25 cellular contexts compared by ENCODE assay signal in the genomic region with DNA sequence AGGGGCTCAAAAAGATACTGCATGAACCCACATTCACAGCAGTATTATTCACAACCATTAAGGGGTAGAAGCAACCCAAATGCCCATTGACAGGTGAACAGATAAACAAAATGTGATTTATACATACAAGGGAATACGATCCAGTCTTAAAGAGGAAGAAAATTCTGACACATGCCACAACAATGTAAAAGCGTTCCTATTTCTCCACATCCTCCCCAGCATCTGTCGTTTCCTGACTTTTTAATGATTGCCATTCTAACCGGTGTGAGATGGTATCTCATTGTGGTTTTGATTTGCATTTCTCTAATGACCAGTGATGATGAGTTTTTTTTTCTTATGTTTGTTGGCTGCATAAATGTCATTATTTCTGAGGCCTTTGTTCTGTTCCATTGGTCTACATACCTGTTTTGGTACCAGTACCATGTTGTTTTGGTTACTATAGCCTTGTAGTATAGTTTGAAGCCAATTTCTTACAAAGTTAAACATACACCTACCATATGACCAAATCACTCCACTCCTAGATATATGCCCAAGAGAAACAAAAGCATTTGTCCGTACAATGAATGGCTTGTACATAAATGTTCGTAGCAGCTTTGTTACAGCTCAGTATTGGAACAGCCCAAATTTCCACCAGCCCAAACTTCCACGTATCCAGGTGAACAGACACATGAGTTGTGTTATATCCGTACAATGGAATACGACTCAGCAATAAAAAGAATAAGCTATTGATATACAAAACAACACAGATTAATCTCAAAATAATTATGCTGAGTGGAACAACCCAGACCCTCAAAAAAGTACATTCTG.
DNase-seq lines count a peak whose midpoint lies in the region; ATAC-seq, FAIRE-seq and TF ChIP-seq lines count a peak whose summit lies in the region.
"Had no signal": no experiment of that assay in that cellular context is flagged by ENCODE, and none has a peak within 500 bp of the region (broad histone marks: within the 10 kb centered on the region; RNA-seq: fewer than 3 reads in every experiment).

No MANE protein-coding gene starts in this region.

- DNase-seq in CD14-positive monocyte (ENCODE audit: low spot score) (no peak), H54 (ENCODE audit: insufficient read length, low spot score) (no peak), NB4 (ENCODE audit: low read depth) (peak; percentile 57), dermis blood vessel endothelial cell (peak; percentile 4), head of caudate nucleus (no peak)
- no peak for DNase-seq in activated CD8-positive, alpha-beta memory T cell treated with anti-CD3 and anti-CD28 coated beads for 24 hours
- no peak for DNase-seq in stimulated activated naive CD8-positive, alpha-beta T cell treated with anti-CD3 and anti-CD28 coated beads, Interleukin-15, amount 100 ng/mL, for 72 hours
- DNase-seq: activated CD8-positive, alpha-beta T cell treated with anti-CD3 and anti-CD28 coated beads for 36 hours; activated naive CD4-positive, alpha-beta T cell treated with anti-CD3 and anti-CD28 coated beads for 36 hours; activated T-cell treated with anti-CD3 and anti-CD28 coated beads, Interleukin-2, amount 50 U/mL, for 24 hours; foreskin melanocyte; kidney glomerular epithelial cell; NCI-H187 treated with DMSO at 0.1 percent for 48 hours; NCI-H2227 treated with DMSO at 0.1 percent for 48 hours; NCI-H774; nephron progenitor cell; PC-3; transverse colon had no signal

- TF ChIP-seq EP300 in gastroesophageal sphincter (IDR thresholded peaks at IDR 0.05): no peak

- ATAC-seq in stimulated activated naive CD8-positive, alpha-beta T cell treated with anti-CD3 and anti-CD28 coated beads, Interleukin-15, amount 100 ng/mL, for 72 hours: no peak
- ATAC-seq in gastroesophageal sphincter: no peak
- ATAC-seq: activated CD8-positive, alpha-beta T cell treated with anti-CD3 and anti-CD28 coated beads for 36 hours; HCT116; PC-3 had no signal

- H3K4me3 Mint-ChIP-seq in CD14-positive monocyte: peak overlapping the region in 1 of 2 donors; percentile 12
- no peak overlapping the region for H3K4me3 Mint-ChIP-seq in stimulated activated naive CD8-positive, alpha-beta T cell treated with anti-CD3 and anti-CD28 coated beads, Interleukin-15, amount 100 ng/mL, for 72 hours
- H3K4me3 Mint-ChIP-seq: activated CD8-positive, alpha-beta T cell treated with anti-CD3 and anti-CD28 coated beads for 36 hours; activated naive CD4-positive, alpha-beta T cell treated with anti-CD3 and anti-CD28 coated beads for 36 hours; activated T-cell treated with anti-CD3 and anti-CD28 coated beads, Interleukin-2, amount 50 U/mL, for 24 hours; nephron progenitor cell; stimulated activated naive CD8-positive, alpha-beta T cell treated with anti-CD3 and anti-CD28 coated beads, Interleukin-15, Interleukin-2, amounts not matched to agents 100 ng/mL and 50 ng/mL, for 24 hours had no signal

- H3K9me3 ChIP-seq in gastroesophageal sphincter: no peaks in the 10 kb centered on the region
- H3K9me3 ChIP-seq: prostate gland, transverse colon had no signal

- no peaks in the 10 kb centered on the region for H3K9me3 Mint-ChIP-seq in CD14-positive monocyte
- H3K9me3 Mint-ChIP-seq in stimulated activated naive CD8-positive, alpha-beta T cell treated with anti-CD3 and anti-CD28 coated beads, Interleukin-15, amount 100 ng/mL, for 72 hours: no peaks in the 10 kb centered on the region
- H3K9me3 Mint-ChIP-seq: activated CD8-positive, alpha-beta T cell treated with anti-CD3 and anti-CD28 coated beads for 36 hours; activated naive CD4-positive, alpha-beta T cell treated with anti-CD3 and anti-CD28 coated beads for 36 hours; activated T-cell treated with anti-CD3 and anti-CD28 coated beads, Interleukin-2, amount 50 U/mL, for 24 hours; stimulated activated naive CD8-positive, alpha-beta T cell treated with anti-CD3 and anti-CD28 coated beads, Interleukin-15, Interleukin-2, amounts not matched to agents 100 ng/mL and 50 ng/mL, for 24 hours; T-helper 2 cell treated with Interferon-gamma antibody and Interleukin-4, amounts not matched to agents 5 μg/mL and 100 μg/mL, for 36 hours had no signal

- H3K36me3 Mint-ChIP-seq in CD14-positive monocyte: peaks cover 28 to 44% of the 10 kb centered on the region in 2 donors

- no peak for TF ChIP-seq POLR2A in H54 (IDR thresholded peaks at IDR 0.05; ENCODE audit: low read depth, low read length)
- no peak for TF ChIP-seq POLR2A in NB4 (IDR thresholded peaks at IDR 0.05; ENCODE audit: extremely low read depth, insufficient read length)
- no peak for TF ChIP-seq POLR2A in gastroesophageal sphincter (IDR thresholded peaks at IDR 0.05)

- peak; percentile 11 for FAIRE-seq in H54 (lab: Jason Lieb, UNC)

- H3K27me3 ChIP-seq in gastroesophageal sphincter: no peaks in the 10 kb centered on the region
- H3K27me3 ChIP-seq: transverse colon had no signal

- 89 to 93% methylated on average over 8 to 9 of the region's 9 CpGs for WGBS in gastroesophageal sphincter (ENCODE audit: low coverage in 1 of 2), 2 donors

- peaks cover 0 to 24% (median 4%) of the 10 kb centered on the region in 3 donors for H3K4me1 ChIP-seq in gastroesophageal sphincter
- H3K4me1 ChIP-seq: prostate gland had no signal

- peaks cover 0 to 20% of the 10 kb centered on the region in 2 donors for H3K36me3 ChIP-seq in gastroesophageal sphincter
- H3K36me3 ChIP-seq: prostate gland, transverse colon had no signal

- no peaks in the 10 kb centered on the region for H3K27me3 Mint-ChIP-seq in CD14-positive monocyte (ENCODE audit: low read depth in 3 of 3)
- H3K27me3 Mint-ChIP-seq in stimulated activated naive CD8-positive, alpha-beta T cell treated with anti-CD3 and anti-CD28 coated beads, Interleukin-15, amount 100 ng/mL, for 72 hours: no peaks in the 10 kb centered on the region
- H3K27me3 Mint-ChIP-seq: activated CD8-positive, alpha-beta T cell treated with anti-CD3 and anti-CD28 coated beads for 36 hours; activated T-cell treated with anti-CD3 and anti-CD28 coated beads, Interleukin-2, amount 50 U/mL, for 24 hours; stimulated activated naive CD8-positive, alpha-beta T cell treated with anti-CD3 and anti-CD28 coated beads, Interleukin-15, Interleukin-2, amounts not matched to agents 100 ng/mL and 50 ng/mL, for 24 hours had no signal

- H3K27ac Mint-ChIP-seq in CD14-positive monocyte: peak overlapping the region; percentile 52 to 88 (median 86)
- no peak overlapping the region for H3K27ac Mint-ChIP-seq in stimulated activated naive CD8-positive, alpha-beta T cell treated with anti-CD3 and anti-CD28 coated beads, Interleukin-15, amount 100 ng/mL, for 72 hours
- H3K27ac Mint-ChIP-seq: activated CD8-positive, alpha-beta T cell treated with anti-CD3 and anti-CD28 coated beads for 36 hours; activated naive CD4-positive, alpha-beta T cell treated with anti-CD3 and anti-CD28 coated beads for 36 hours; activated T-cell treated with anti-CD3 and anti-CD28 coated beads, Interleukin-2, amount 50 U/mL, for 24 hours; nephron progenitor cell; stimulated activated naive CD8-positive, alpha-beta T cell treated with anti-CD3 and anti-CD28 coated beads, Interleukin-15, Interleukin-2, amounts not matched to agents 100 ng/mL and 50 ng/mL, for 24 hours; T-helper 2 cell treated with Interferon-gamma antibody and Interleukin-4, amounts not matched to agents 5 μg/mL and 100 μg/mL, for 36 hours had no signal

- TF ChIP-seq CTCF in CD14-positive monocyte (IDR thresholded peaks at IDR 0.05) (no peak), NB4 (IDR thresholded peaks at IDR 0.05; ENCODE audit: low read depth, low read length) (no peak), gastroesophageal sphincter (IDR thresholded peaks at IDR 0.05) (no peak)

- H3K4me1 Mint-ChIP-seq in CD14-positive monocyte: peaks cover 49% of the 10 kb centered on the region
- peaks cover 32% of the 10 kb centered on the region for H3K4me1 Mint-ChIP-seq in stimulated activated naive CD8-positive, alpha-beta T cell treated with anti-CD3 and anti-CD28 coated beads, Interleukin-15, amount 100 ng/mL, for 72 hours

- intact Hi-C loops in CD14-positive monocyte (cut with micrococcal nuclease): loop anchor here in 1 of 2 donors (10.0 kb wide), 1 partner anchor 174 kb away; a partner anchor contains a TSS
- intact Hi-C loops in head of caudate nucleus (cut with DNase I): no loop called here

- H3K27ac ChIP-seq in gastroesophageal sphincter: no peak overlapping the region
- H3K27ac ChIP-seq: C4-2B, prostate gland, skin epidermis, transverse colon had no signal

- no peak overlapping the region for H3K4me3 ChIP-seq in NB4 (ENCODE audit: low read depth, low read length)
- H3K4me3 ChIP-seq in gastroesophageal sphincter: no peak overlapping the region
- H3K4me3 ChIP-seq: prostate gland, skin epidermis, transverse colon had no signal

Comparison
In these comparisons a context has a peak if more than half of its experiments do, and no peak if none do; other contexts are left out.
1. DNase-seq: peak in NB4 (single experiment) and dermis blood vessel endothelial cell (single experiment); none in CD14-positive monocyte (single experiment), H54 (single experiment), activated CD8-positive, alpha-beta memory T cell treated with anti-CD3 and anti-CD28 coated beads for 24 hours (single experiment), stimulated activated naive CD8-positive, alpha-beta T cell treated with anti-CD3 and anti-CD28 coated beads, Interleukin-15, amount 100 ng/mL, for 72 hours (0 of 2) and head of caudate nucleus (0 of 42).
2. H3K27ac Mint-ChIP-seq: peak in CD14-positive monocyte (7 of 7); none in stimulated activated naive CD8-positive, alpha-beta T cell treated with anti-CD3 and anti-CD28 coated beads, Interleukin-15, amount 100 ng/mL, for 72 hours (0 of 2).